10 cellular contexts compared by ENCODE assay signal in genomic region chr11:119382513-119382912, GRCh38. TPM values are rescaled to one million over a fixed set of nuclear protein-coding genes. Genes with fewer than 3 reads are reported as not detected.
"Had no signal": no experiment of that assay in that cellular context is flagged by ENCODE, and none has a peak within 500 bp of the region (broad histone marks: within the 10 kb centered on the region; RNA-seq: fewer than 3 reads in every experiment).

No MANE protein-coding gene starts in this region.

RNA-seq across cellular contexts. Expression of gene MFRP, which starts 36.0 kb away (rescaled TPM):
- total RNA-seq: activated B cell treated with CpG ODN at 0.5 μM for 24 hours; activated CD4-positive, alpha-beta T cell treated with anti-CD3 and anti-CD28 coated beads, Interleukin-2, amount 10 ng/mL, durations not matched to agents 24 days and 14 days; activated T-helper 1 cell treated with anti-CD3 and anti-CD28 coated beads, Interleukin-12 subunit alpha, Interleukin-12 subunit beta, Interleukin-2, Interleukin-4 antibody, amounts not matched to agents 30 ng/mL and 10 ng/mL and 1 ng/mL, durations not matched to agents 14 hours and 24 hours and 36 hours; aorta; bronchial epithelial cell; esophagus squamous epithelium; foreskin keratinocyte; left lung; right atrium auricular region had no signal
- polyA plus RNA-seq: aorta, foreskin keratinocyte, neural cell had no signal

RNA-seq across cellular contexts. Expression of gene THY1, which starts 40.5 kb away (rescaled TPM):
- total RNA-seq: activated B cell treated with CpG ODN at 0.5 μM for 24 hours had no signal

RNA-seq across cellular contexts. Expression of gene C1QTNF5, which starts 41.8 kb away (rescaled TPM):
- total RNA-seq: activated B cell treated with CpG ODN at 0.5 μM for 24 hours; activated CD4-positive, alpha-beta T cell treated with anti-CD3 and anti-CD28 coated beads, Interleukin-2, amount 10 ng/mL, durations not matched to agents 24 days and 14 days; activated T-helper 1 cell treated with anti-CD3 and anti-CD28 coated beads, Interleukin-12 subunit alpha, Interleukin-12 subunit beta, Interleukin-2, Interleukin-4 antibody, amounts not matched to agents 30 ng/mL and 10 ng/mL and 1 ng/mL, durations not matched to agents 14 hours and 24 hours and 36 hours; foreskin keratinocyte had no signal
- polyA plus RNA-seq: neural cell had no signal
